1 cellular context compared by ENCODE assay signal in genomic region chr2:151614606-151615306, GRCh38.
TF ChIP-seq lines count a peak whose summit lies in the region.

No MANE protein-coding gene starts in this region.

TF ChIP-seq in Ishikawa, 13 proteins besides CTCF, POLR2A, EP300 and RAD21 (continued from another document):
- no peak for TF ChIP-seq MAX (IDR thresholded peaks at IDR 0.05)
- no peak for TF ChIP-seq TAF1 (IDR thresholded peaks at IDR 0.05; ENCODE audit: low read depth)
- TF ChIP-seq ZBTB7A (IDR thresholded peaks at IDR 0.05; ENCODE audit: low read depth) = no peak
- TF ChIP-seq CREB1 (IDR thresholded peaks at IDR 0.05; ENCODE audit: low read depth) = no peak
- no peak for TF ChIP-seq REST (IDR thresholded peaks at IDR 0.05; ENCODE audit: low read depth)
- no peak for TF ChIP-seq CEBPB (IDR thresholded peaks at IDR 0.05)
- no peak for TF ChIP-seq EGR1 (IDR thresholded peaks at IDR 0.05)
